ENCODE assay signal across 18 cellular contexts in genomic region chr1:107574044-107574443, GRCh38.
"Had no signal": no experiment of that assay in that cellular context is flagged by ENCODE, and none has a peak within 500 bp of the region (broad histone marks: within the 10 kb centered on the region; RNA-seq: fewer than 3 reads in every experiment).

No MANE protein-coding gene starts in this region.

- H3K4me1 ChIP-seq: colonic mucosa, gastrocnemius medialis, heart right ventricle, neural progenitor cell had no signal

- H3K36me3 ChIP-seq: gastrocnemius medialis, neural progenitor cell, ovary had no signal

- H3K27me3 ChIP-seq: colonic mucosa, gastrocnemius medialis, heart right ventricle, neural progenitor cell, ovary had no signal

- H3K27ac ChIP-seq: colonic mucosa, gastrocnemius medialis, heart right ventricle, neural progenitor cell, ovary had no signal

- H3K9ac ChIP-seq: neural progenitor cell had no signal

- H3K4me3 ChIP-seq: colonic mucosa, gastrocnemius medialis, heart right ventricle, mucosa of descending colon, neural progenitor cell, ovary, smooth muscle cell had no signal

- H3K4me2 ChIP-seq: neural progenitor cell, smooth muscle cell had no signal

- DNase-seq: colonic mucosa; dermis blood vessel endothelial cell; gastrocnemius medialis; heart right ventricle; hypothalamus; mammary epithelial cell; mucosa of descending colon; naive thymus-derived CD8-positive, alpha-beta T cell; nucleus accumbens; ovary; right cardiac atrium; stimulated activated CD4-positive, alpha-beta T cell treated with anti-CD3 and anti-CD28 coated beads, Interleukin-2, amount 100 ng/mL, for 48 hours; stimulated activated naive CD4-positive, alpha-beta T cell treated with Interleukin-2 at 50 U/mL for 16 hours; trophoblast cell had no signal

- H2AFZ ChIP-seq: neural progenitor cell had no signal

- ATAC-seq: esophagus mucosa; gastrocnemius medialis; heart right ventricle; left lobe of liver; mucosa of descending colon; naive thymus-derived CD8-positive, alpha-beta T cell; right cardiac atrium had no signal

- H3K9me3 ChIP-seq: colonic mucosa, gastrocnemius medialis, heart right ventricle, mucosa of descending colon, ovary had no signal
